Comparison of ENCODE assay signal across 9 cellular contexts in the genomic region with DNA sequence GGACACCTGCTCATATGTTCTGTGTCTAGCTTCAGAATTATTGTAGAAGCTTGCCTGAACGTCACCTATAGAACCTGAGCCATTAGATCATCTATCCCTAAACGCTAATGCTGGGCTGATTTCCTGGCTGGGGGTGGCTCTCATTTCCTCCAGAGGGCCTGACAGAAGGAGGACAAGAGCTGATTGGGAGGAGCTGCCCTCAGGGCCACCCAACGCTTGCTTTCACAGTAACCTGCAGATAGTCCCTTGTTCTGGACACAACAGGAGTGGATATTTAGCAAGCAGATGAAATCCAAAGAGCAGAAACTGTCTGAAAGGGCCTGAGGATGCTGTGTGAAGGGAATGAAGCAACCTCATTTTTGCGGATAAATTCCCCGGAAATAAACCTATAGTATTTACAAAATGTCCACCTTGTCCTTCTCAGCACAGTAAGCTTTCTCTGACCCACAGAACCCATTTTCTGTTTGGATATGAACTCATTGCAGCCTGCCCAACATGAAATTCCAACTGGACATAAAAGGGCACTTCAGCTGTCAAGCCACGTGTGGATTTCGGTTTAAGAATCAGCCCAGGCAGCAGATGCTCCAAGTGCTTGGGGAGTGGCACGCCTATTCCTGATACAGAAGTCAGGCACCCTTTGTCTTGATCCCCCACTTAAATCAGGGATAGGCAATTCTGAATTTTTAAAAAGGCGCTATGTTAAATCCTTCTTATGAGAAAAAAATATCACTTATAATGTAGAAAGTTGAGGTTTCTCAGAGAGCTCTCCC. TPM values are rescaled to one million over a fixed set of nuclear protein-coding genes. Genes with fewer than 3 reads are reported as not detected.
DNase-seq lines count a peak whose midpoint lies in the region; ATAC-seq and TF ChIP-seq lines count a peak whose summit lies in the region.
"Had no signal": no experiment of that assay in that cellular context is flagged by ENCODE, and none has a peak within 500 bp of the region (broad histone marks: within the 10 kb centered on the region; RNA-seq: fewer than 3 reads in every experiment).

No MANE protein-coding gene starts in this region.

- no peaks in the 10 kb centered on the region for H3K9me3 Mint-ChIP-seq in immature natural killer cell

- no peak for DNase-seq in SK-N-SH
- no peak for DNase-seq in adipocyte (ENCODE audit: low read depth)
- DNase-seq in medulla oblongata (ENCODE audit: extremely low spot score) = peak; percentile 55
- DNase-seq in tibial nerve (ENCODE audit: low spot score in 2 of 2) = no peak
- DNase-seq in activated gamma-delta T cell (lab: John Stamatoyannopoulos, UW) = no peak
- no peak for DNase-seq in middle frontal gyrus (ENCODE audit: extremely low spot score, low spot score)
- no peak for DNase-seq in immature natural killer cell
- DNase-seq: activated CD8-positive, alpha-beta T cell treated with anti-CD3 and anti-CD28 coated beads, Interleukin-2, amount 10 ng/mL, durations not matched to agents 7 days and 5 days had no signal

- peak overlapping the region; percentile 73 for H3K4me2 ChIP-seq in SK-N-SH

- H3K9ac ChIP-seq in SK-N-SH (peak overlapping the region; percentile 77), adipocyte (ENCODE audit: low read length) (peak overlapping the region; percentile 61)

- no peaks in the 10 kb centered on the region for H3K9me2 ChIP-seq in SK-N-SH

- no peaks in the 10 kb centered on the region for H4K20me1 ChIP-seq in SK-N-SH (ENCODE audit: insufficient read depth)

- no peak for ATAC-seq in SK-N-SH treated with all-trans-retinoic acid at 6 μM for 48 hours
- ATAC-seq: activated CD8-positive, alpha-beta T cell treated with anti-CD3 and anti-CD28 coated beads, Interleukin-2, amount 10 ng/mL, durations not matched to agents 7 days and 5 days had no signal

- H3K4me3 ChIP-seq in SK-N-SH (ENCODE audit: low read depth in 2 of 2, low read length in 1 of 2) = peak overlapping the region in 1 of 2 experiments; percentile 41; a peak in 1 of 4 replicates
- no peak overlapping the region for H3K4me3 ChIP-seq in adipocyte (ENCODE audit: low read length)
- H3K4me3 ChIP-seq in tibial nerve = no peak overlapping the region

- no peaks in the 10 kb centered on the region for H3K36me3 ChIP-seq in SK-N-SH (replicated peaks in 1 of 2; ENCODE audit: control insufficient read depth in 1 of 2, insufficient read depth in 2 of 2, low read length in 1 of 2)
- no peaks in the 10 kb centered on the region for H3K36me3 ChIP-seq in adipocyte (ENCODE audit: control insufficient read depth, insufficient read depth, low read length, severe bottlenecking)
- H3K36me3 ChIP-seq in tibial nerve = no peaks in the 10 kb centered on the region

- POLR2A ChIA-PET in SK-N-SH (lab: Yijun Ruan, JAX) = interaction anchor here (0.7 to 4.7 kb wide), 6 partner anchors 8 to 168 kb away, joined by 3 to 94 read pairs (median 6); a partner anchor contains a TSS

- no peak for TF ChIP-seq RAD21 in SK-N-SH (IDR thresholded peaks at IDR 0.05; ENCODE audit: low read length)

- H3K27me3 Mint-ChIP-seq in immature natural killer cell (ENCODE audit: low read depth in 3 of 3) = peaks cover 10 to 19% (median 18%) of the 10 kb centered on the region in 3 donors

- peak overlapping the region; percentile 95 for H2AFZ ChIP-seq in SK-N-SH (ENCODE audit: low read depth)

- H3K79me2 ChIP-seq in SK-N-SH (ENCODE audit: insufficient read depth) = peaks cover 10% of the 10 kb centered on the region; the same call in 1 of the 2 replicates

- H3K9me3 ChIP-seq in SK-N-SH (no peaks in the 10 kb centered on the region), adipocyte (ENCODE audit: control insufficient read depth, low read length) (no peaks in the 10 kb centered on the region), tibial nerve (no peaks in the 10 kb centered on the region)

- H3K27ac Mint-ChIP-seq in immature natural killer cell = peak overlapping the region in 1 of 6 donors; percentile 40
- H3K27ac Mint-ChIP-seq: activated CD8-positive, alpha-beta T cell treated with anti-CD3 and anti-CD28 coated beads, Interleukin-2, amount 10 ng/mL, durations not matched to agents 7 days and 5 days had no signal

- no peaks in the 10 kb centered on the region for H3K27me3 ChIP-seq in SK-N-SH (ENCODE audit: insufficient read depth)
- H3K27me3 ChIP-seq in adipocyte (replicated peaks; ENCODE audit: control insufficient read depth, insufficient read depth, low read length) = no peaks in the 10 kb centered on the region
- no peaks in the 10 kb centered on the region for H3K27me3 ChIP-seq in tibial nerve

- H3K4me1 Mint-ChIP-seq in immature natural killer cell = peaks cover 15 to 17% of the 10 kb centered on the region in 2 donors

- peak overlapping the region; percentile 79 to 90 for H3K27ac ChIP-seq in SK-N-SH (ENCODE audit: low read depth in 2 of 2, low read length in 1 of 2)
- peak overlapping the region in 3 of 4 donors; percentile 86 to 96 (median 95) for H3K27ac ChIP-seq in tibial nerve

- H3K4me1 ChIP-seq in SK-N-SH (ENCODE audit: control insufficient read depth in 1 of 2, insufficient read depth in 2 of 2, low read depth in 1 of 2, low read length in 1 of 2) (peaks cover 23 to 29% of the 10 kb centered on the region in 2 experiments), adipocyte (ENCODE audit: control insufficient read depth, insufficient read depth, low read length) (peaks cover 16% of the 10 kb centered on the region), tibial nerve (peaks cover 0 to 32% (median 8%) of the 10 kb centered on the region in 4 donors)

- no peak for TF ChIP-seq EP300 in SK-N-SH (IDR thresholded peaks at IDR 0.05; ENCODE audit: borderline replicate concordance in 1 of 2, low read depth in 1 of 2, low read length in 1 of 2)
- TF ChIP-seq EP300 in tibial nerve (IDR thresholded peaks at IDR 0.05) = no peak

- 85% methylated on average over 9 of the region's 9 CpGs for WGBS in SK-N-SH (ENCODE audit: low lambda C conversion rate)
- 53 to 55% methylated on average over 9 of the region's 9 CpGs for WGBS in tibial nerve, 2 donors

- CTCF ChIA-PET in SK-N-SH (lab: Yijun Ruan, JAX) = interaction anchor here (0.9 to 7.0 kb wide), 16 partner anchors 9 to 162 kb away, joined by 3 to 79 read pairs (median 6); a partner anchor contains a TSS

- H3K36me3 Mint-ChIP-seq in immature natural killer cell = no peaks in the 10 kb centered on the region

- no peak overlapping the region for H3K4me3 Mint-ChIP-seq in immature natural killer cell
- H3K4me3 Mint-ChIP-seq: activated CD8-positive, alpha-beta T cell treated with anti-CD3 and anti-CD28 coated beads, Interleukin-2, amount 10 ng/mL, durations not matched to agents 7 days and 5 days had no signal

- no peak for TF ChIP-seq POLR2A in tibial nerve (IDR thresholded peaks at IDR 0.05)

- peaks cover 16% of the 10 kb centered on the region for H3F3A ChIP-seq in SK-N-SH (replicated peaks; ENCODE audit: insufficient read depth)

- TF ChIP-seq CTCF in SK-N-SH (IDR thresholded peaks at IDR 0.05) = no peak
- TF ChIP-seq CTCF in tibial nerve (IDR thresholded peaks at IDR 0.05) = no peak

TF ChIP-seq in SK-N-SH, 30 proteins besides CTCF, POLR2A, EP300 and RAD21:
- TF ChIP-seq NRF1 (IDR thresholded peaks at IDR 0.05; ENCODE audit: low read depth, low read length) = no peak
- TF ChIP-seq MXI1 (IDR thresholded peaks at IDR 0.05; ENCODE audit: low read depth, low read length) = peak; percentile 51; the same call in 1 of the 2 replicates

TF ChIP-seq in SK-N-SH treated with all-trans-retinoic acid at 6 μM for 48 hours, 23 proteins besides CTCF, POLR2A, EP300 and RAD21 (continues in another document):
- TF ChIP-seq, protein P1, sequence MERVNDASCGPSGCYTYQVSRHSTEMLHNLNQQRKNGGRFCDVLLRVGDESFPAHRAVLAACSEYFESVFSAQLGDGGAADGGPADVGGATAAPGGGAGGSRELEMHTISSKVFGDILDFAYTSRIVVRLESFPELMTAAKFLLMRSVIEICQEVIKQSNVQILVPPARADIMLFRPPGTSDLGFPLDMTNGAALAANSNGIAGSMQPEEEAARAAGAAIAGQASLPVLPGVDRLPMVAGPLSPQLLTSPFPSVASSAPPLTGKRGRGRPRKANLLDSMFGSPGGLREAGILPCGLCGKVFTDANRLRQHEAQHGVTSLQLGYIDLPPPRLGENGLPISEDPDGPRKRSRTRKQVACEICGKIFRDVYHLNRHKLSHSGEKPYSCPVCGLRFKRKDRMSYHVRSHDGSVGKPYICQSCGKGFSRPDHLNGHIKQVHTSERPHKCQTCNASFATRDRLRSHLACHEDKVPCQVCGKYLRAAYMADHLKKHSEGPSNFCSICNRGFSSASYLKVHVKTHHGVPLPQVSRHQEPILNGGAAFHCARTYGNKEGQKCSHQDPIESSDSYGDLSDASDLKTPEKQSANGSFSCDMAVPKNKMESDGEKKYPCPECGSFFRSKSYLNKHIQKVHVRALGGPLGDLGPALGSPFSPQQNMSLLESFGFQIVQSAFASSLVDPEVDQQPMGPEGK (CRISPR knock-in tag; IDR thresholded peaks at IDR 0.05; ENCODE audit: borderline replicate concordance) = no peak
- TF ChIP-seq ARNTL (CRISPR knock-in tag; IDR thresholded peaks at IDR 0.05; ENCODE audit: borderline replicate concordance, low read depth) (no peak), ZFP30 (CRISPR knock-in tag; IDR thresholded peaks at IDR 0.05) (no peak), ZNF565 (CRISPR knock-in tag; conservative IDR thresholded peaks at IDR 0.05; ENCODE audit: low read depth) (no peak), SNAI2 (CRISPR knock-in tag; IDR thresholded peaks at IDR 0.05) (no peak), ZNF70 (CRISPR knock-in tag; IDR thresholded peaks at IDR 0.05) (no peak), RARB (CRISPR knock-in tag; IDR thresholded peaks at IDR 0.05) (no peak)
- TF ChIP-seq, protein P2, sequence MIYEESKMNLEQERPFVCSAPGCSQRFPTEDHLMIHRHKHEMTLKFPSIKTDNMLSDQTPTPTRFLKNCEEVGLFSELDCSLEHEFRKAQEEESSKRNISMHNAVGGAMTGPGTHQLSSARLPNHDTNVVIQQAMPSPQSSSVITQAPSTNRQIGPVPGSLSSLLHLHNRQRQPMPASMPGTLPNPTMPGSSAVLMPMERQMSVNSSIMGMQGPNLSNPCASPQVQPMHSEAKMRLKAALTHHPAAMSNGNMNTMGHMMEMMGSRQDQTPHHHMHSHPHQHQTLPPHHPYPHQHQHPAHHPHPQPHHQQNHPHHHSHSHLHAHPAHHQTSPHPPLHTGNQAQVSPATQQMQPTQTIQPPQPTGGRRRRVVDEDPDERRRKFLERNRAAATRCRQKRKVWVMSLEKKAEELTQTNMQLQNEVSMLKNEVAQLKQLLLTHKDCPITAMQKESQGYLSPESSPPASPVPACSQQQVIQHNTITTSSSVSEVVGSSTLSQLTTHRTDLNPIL (CRISPR knock-in tag; IDR thresholded peaks at IDR 0.05; ENCODE audit: low read depth) = no peak

RNA-seq across cellular contexts. Expression of a gene that starts 32.8 kb away (rescaled TPM):
- polyA plus RNA-seq in SK-N-SH (2012; rRNA removed) (3.3 and 4.6 TPM in 2 replicates), immature natural killer cell (10 to 100 TPM; 27.8 to 45.8 (median 42.1) TPM)
- polyA plus RNA-seq in SK-N-SH (2012; cell fraction: cytosol; rRNA removed) = 3.6 and 4.5 TPM in 2 replicates
- polyA plus RNA-seq in SK-N-SH (2012; cell fraction: nucleus; rRNA removed) = 2.4 and 2.8 TPM in 2 replicates
- 100 to 1,000 TPM in 1 of 4 donors, 10 to 100 TPM in 3; 45.5 to 142 (median 55.1) TPM for total RNA-seq in tibial nerve

RNA-seq across cellular contexts. Expression of a gene that starts 43.2 kb away (rescaled TPM):
- polyA plus RNA-seq in SK-N-SH (2012; rRNA removed) (1,427 and 1,906 TPM in 2 replicates), immature natural killer cell (100 to 1,000 TPM; 157 to 209 (median 206) TPM)
- 1,102 and 1,356 TPM in 2 replicates for polyA plus RNA-seq in SK-N-SH (2012; cell fraction: cytosol; rRNA removed)
- polyA plus RNA-seq in SK-N-SH (2012; cell fraction: nucleus; rRNA removed) = 1,333 and 1,752 TPM in 2 replicates
- 100 to 1,000 TPM; 264 to 402 (median 307) TPM for total RNA-seq in tibial nerve

Comparison
In these comparisons a context has a peak if more than half of its experiments do, and no peak if none do; other contexts are left out.
1. RNA of a gene that starts 32.8 kb away (polyA plus RNA-seq): 27.8 to 45.8 TPM in immature natural killer cell; 2.4 to 4.6 TPM in SK-N-SH; every median in the first group is over 4 times any median in the second.